ENCODE assay signal across 12 cellular contexts in genomic region chr5:133365326-133365725, GRCh38.
DNase-seq lines count a peak whose midpoint lies in the region; ATAC-seq and TF ChIP-seq lines count a peak whose summit lies in the region.
"Had no signal": no experiment of that assay in that cellular context is flagged by ENCODE, and none has a peak within 500 bp of the region (broad histone marks: within the 10 kb centered on the region; RNA-seq: fewer than 3 reads in every experiment).

No MANE protein-coding gene starts in this region.

- H3K4me1 Mint-ChIP-seq in HFFc6 (ENCODE audit: low read depth) (peaks cover 5% of the 10 kb centered on the region), nephron progenitor cell (peaks cover 100% of the 10 kb centered on the region)

- no peaks in the 10 kb centered on the region for H3K9me3 ChIP-seq in DOHH2 (ENCODE audit: control insufficient read depth, insufficient read depth, low read length)

- H3K27ac Mint-ChIP-seq in HFFc6: no peak overlapping the region
- no peak overlapping the region for H3K27ac Mint-ChIP-seq in nephron progenitor cell

- no peak for ATAC-seq in HG02588 (IDR thresholded peaks at IDR 0.05; ENCODE audit: unreplicated experiment)
- no peak for ATAC-seq in HG02852 (IDR thresholded peaks at IDR 0.05; ENCODE audit: unreplicated experiment)
- no peak for ATAC-seq in HG03432 (IDR thresholded peaks at IDR 0.05; ENCODE audit: unreplicated experiment)

- H3K4me2 ChIP-seq in DOHH2 (ENCODE audit: low read length): no peak overlapping the region

- H3K9me2 ChIP-seq in DOHH2 (replicated peaks; ENCODE audit: control insufficient read depth, low read length): no peaks in the 10 kb centered on the region

- H3K36me3 Mint-ChIP-seq in HFFc6 (ENCODE audit: low read depth) (no peaks in the 10 kb centered on the region), nephron progenitor cell (ENCODE audit: low read depth) (no peaks in the 10 kb centered on the region)

- H3K27me3 Mint-ChIP-seq in HFFc6 (ENCODE audit: insufficient read depth): peaks cover 27% of the 10 kb centered on the region
- peaks cover 23% of the 10 kb centered on the region for H3K27me3 Mint-ChIP-seq in nephron progenitor cell (ENCODE audit: low read depth, poor library complexity)

- CTCF ChIA-PET in HEK293T (lab: Yijun Ruan, JAX): no interaction called here

- DNase-seq in HFFc6 (no peak), brain microvascular endothelial cell (no peak), nephron progenitor cell (peak; percentile 77), HEK293T (ENCODE audit: extremely low spot score) (no peak)
- DNase-seq: activated gamma-delta T cell, Karpas-422, kidney, NCI-H774 had no signal

- in situ Hi-C loops in brain microvascular endothelial cell (cut with HindIII; ENCODE audit: low pct_ligation_motif_present, low sequenced_read_pairs): no loop called here

- H3F3A ChIP-seq in DOHH2 (ENCODE audit: control insufficient read depth, insufficient read depth): no peaks in the 10 kb centered on the region

- POLR2A ChIA-PET in HEK293T (lab: Yijun Ruan, JAX): no interaction called here

- H3K27me3 ChIP-seq in DOHH2 (ENCODE audit: control insufficient read depth, low read length) (peaks cover 24% of the 10 kb centered on the region), brain microvascular endothelial cell (replicated peaks) (peaks cover 8% of the 10 kb centered on the region)

- H3K4me3 ChIP-seq in DOHH2 (ENCODE audit: low read length) (no peak overlapping the region), brain microvascular endothelial cell (ENCODE audit: low read depth, low read length) (no peak overlapping the region)

- H3K36me3 ChIP-seq in DOHH2 (ENCODE audit: control insufficient read depth, low read length) (no peaks in the 10 kb centered on the region), brain microvascular endothelial cell (replicated peaks) (no peaks in the 10 kb centered on the region)

- no peaks in the 10 kb centered on the region for H3K79me2 ChIP-seq in DOHH2 (ENCODE audit: control insufficient read depth, low read length)

- H3K4me3 Mint-ChIP-seq in HFFc6 (no peak overlapping the region), nephron progenitor cell (no peak overlapping the region)

- no peaks in the 10 kb centered on the region for H3K9me3 Mint-ChIP-seq in HFFc6
- H3K9me3 Mint-ChIP-seq in nephron progenitor cell: no peaks in the 10 kb centered on the region

- TF ChIP-seq CTCF in DOHH2 (IDR thresholded peaks at IDR 0.05; ENCODE audit: low read depth, low read length, poor library complexity, severe bottlenecking): peak; percentile 59
- TF ChIP-seq CTCF in HFFc6 (IDR thresholded peaks at IDR 0.05): peak; percentile 61
- peak; percentile 57 for TF ChIP-seq CTCF in brain microvascular endothelial cell (IDR thresholded peaks at IDR 0.05; ENCODE audit: low read depth, low read length, missing control alignments)
- peak; percentile 74 for TF ChIP-seq CTCF in nephron progenitor cell (IDR thresholded peaks at IDR 0.05)

- no peaks in the 10 kb centered on the region for H3K4me1 ChIP-seq in DOHH2 (ENCODE audit: control insufficient read depth, low read length)

- H4K20me1 ChIP-seq in DOHH2 (ENCODE audit: control insufficient read depth, insufficient read depth, low read depth, low read length): no peaks in the 10 kb centered on the region

- no peak overlapping the region for H3K27ac ChIP-seq in DOHH2 (ENCODE audit: low read depth, low read length)
- no peak overlapping the region for H3K27ac ChIP-seq in brain microvascular endothelial cell

TF ChIP-seq in HEK293T, 16 proteins besides CTCF, POLR2A, EP300 and RAD21:
- TF ChIP-seq SUZ12 (IDR thresholded peaks at IDR 0.05) (no peak), FOXA1 (IDR thresholded peaks at IDR 0.05) (no peak), LEF1 (IDR thresholded peaks at IDR 0.05; ENCODE audit: borderline replicate concordance) (no peak), NFRKB (IDR thresholded peaks at IDR 0.05) (no peak), HDGF (IDR thresholded peaks at IDR 0.05; ENCODE audit: borderline replicate concordance) (no peak), SP1 (IDR thresholded peaks at IDR 0.05) (no peak), BHLHE40 (IDR thresholded peaks at IDR 0.05; ENCODE audit: borderline replicate concordance) (no peak), FOXK2 (IDR thresholded peaks at IDR 0.05) (no peak), ARNT (IDR thresholded peaks at IDR 0.05) (no peak), TARDBP (IDR thresholded peaks at IDR 0.05) (no peak), PKNOX1 (IDR thresholded peaks at IDR 0.05) (no peak), FOXM1 (IDR thresholded peaks at IDR 0.05; ENCODE audit: borderline replicate concordance) (no peak)
